In the genomic region with DNA sequence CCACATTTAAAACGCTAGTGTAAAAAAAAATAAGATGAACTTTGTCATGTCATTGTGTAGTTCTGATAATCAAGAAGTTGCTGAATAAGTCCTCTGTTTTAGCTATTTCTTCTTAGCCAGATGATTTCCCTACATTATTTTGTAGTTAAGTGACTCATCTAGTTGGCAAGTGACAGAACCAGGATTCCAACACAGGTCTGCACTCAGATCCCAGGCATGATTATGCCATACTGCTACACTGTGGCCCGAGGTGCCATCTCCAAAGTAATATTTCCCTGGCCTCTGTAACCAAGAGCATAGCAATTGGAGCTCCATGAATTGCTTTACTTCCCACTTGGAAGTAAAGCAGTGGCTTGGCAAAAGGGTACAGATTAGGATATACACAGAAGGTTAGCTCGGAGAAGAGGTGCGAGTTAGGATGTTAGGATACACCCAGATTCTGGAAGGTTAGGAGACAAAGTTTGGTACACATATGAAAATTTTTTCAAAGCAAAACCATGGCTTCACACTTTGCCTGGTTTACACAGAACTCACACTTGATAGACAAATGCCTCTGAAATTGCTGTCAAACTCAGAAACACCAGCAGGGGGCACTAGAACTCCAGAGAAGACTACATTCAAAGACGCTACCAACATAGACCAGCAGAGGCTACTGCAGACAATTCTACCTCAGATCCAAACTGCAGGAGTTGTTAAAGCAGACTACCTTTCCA, we compare ENCODE assay signal across 9 cellular contexts. TPM values are rescaled to one million over a fixed set of nuclear protein-coding genes. Genes with fewer than 3 reads are reported as not detected.
A peak's percentile ranks its signal among the peaks of the same experiment; 100 is the strongest.
DNase-seq lines count a peak whose midpoint lies in the region; ATAC-seq and TF ChIP-seq lines count a peak whose summit lies in the region.
"Had no signal": no experiment of that assay in that cellular context is flagged by ENCODE, and none has a peak within 500 bp of the region (broad histone marks: within the 10 kb centered on the region; RNA-seq: fewer than 3 reads in every experiment).

No MANE protein-coding gene starts in this region.

- TF ChIP-seq CTCF in fibroblast of villous mesenchyme (IDR thresholded peaks at IDR 0.05; ENCODE audit: insufficient read depth, low read depth, low read length) (peak; percentile 84), osteoblast (IDR thresholded peaks at IDR 0.05; ENCODE audit: extremely low read depth, low read depth, low read length) (peak; percentile 94), uterus (IDR thresholded peaks at IDR 0.05) (peak; percentile 71 to 97 (median 88))

- DNase-seq in DMS53 treated with DMSO at 0.1 percent for 48 hours (lab: John Stamatoyannopoulos, UW; ENCODE audit: unreplicated experiment) = peak; percentile 66
- DNase-seq in LHCN-M2 (ENCODE audit: low read depth) = peak; percentile 64
- DNase-seq in RPMI7951 (ENCODE audit: low read depth) = peak; percentile 55
- peak; percentile 24 for DNase-seq in activated T-helper 1 cell treated with Interleukin-2 at 50 U/mL for 16 hours (ENCODE audit: low read depth)
- DNase-seq in fibroblast of villous mesenchyme (ENCODE audit: low read depth) = peak; percentile 81
- DNase-seq in osteoblast (ENCODE audit: insufficient read length, low spot score, missing footprints) = peak; percentile 71
- peak; percentile 58 to 82 for DNase-seq in uterus

- no peaks in the 10 kb centered on the region for H3K9me3 ChIP-seq in osteoblast (ENCODE audit: low read depth, low read length)
- no peaks in the 10 kb centered on the region for H3K9me3 ChIP-seq in uterus

- peak overlapping the region; percentile 18 for H3K4me2 ChIP-seq in osteoblast (ENCODE audit: insufficient read depth, low read length)

- H3K79me2 ChIP-seq in osteoblast (ENCODE audit: insufficient read depth, low read length) = no peaks in the 10 kb centered on the region

- H4K20me1 ChIP-seq in osteoblast (ENCODE audit: insufficient read depth, low read length) = no peaks in the 10 kb centered on the region

- no peaks in the 10 kb centered on the region for H3K36me3 ChIP-seq in osteoblast (ENCODE audit: insufficient read depth, low read length)
- H3K36me3 ChIP-seq in uterus = no peaks in the 10 kb centered on the region

- H3K4me1 ChIP-seq in osteoblast (ENCODE audit: insufficient read depth, low read length) (peaks cover 16% of the 10 kb centered on the region), uterus (no peaks in the 10 kb centered on the region)

- no peak for TF ChIP-seq POLR2A in uterus (IDR thresholded peaks at IDR 0.05)

- intact Hi-C loops in uterus (cut with DNase I; ENCODE audit: low total_unique reads) = loop anchor here (5.0 kb wide), 1 partner anchor 82 kb away; no protein-coding TSS in a partner anchor

- H3K4me3 ChIP-seq in fibroblast of villous mesenchyme (ENCODE audit: low read depth, low read length) (no peak overlapping the region), osteoblast (ENCODE audit: insufficient read depth, low read length) (no peak overlapping the region), uterus (no peak overlapping the region)

- H3K27me3 ChIP-seq in osteoblast (ENCODE audit: insufficient read depth, low read length) (no peaks in the 10 kb centered on the region), uterus (no peaks in the 10 kb centered on the region)

- ATAC-seq in GM21723 (IDR thresholded peaks at IDR 0.05; ENCODE audit: unreplicated experiment) = peak; percentile 66

- H2AFZ ChIP-seq in osteoblast (ENCODE audit: low read length) = no peak overlapping the region

- H3K27ac ChIP-seq in osteoblast (ENCODE audit: low read depth, low read length) (peak overlapping the region; percentile 8), uterus (peak overlapping the region; percentile 45 to 57)

RNA-seq across cellular contexts. Expression of gene SRPX2, which starts 41.4 kb away (rescaled TPM):
- total RNA-seq in LHCN-M2 (2014; rRNA removed) (62.8 and 74.5 TPM in 2 replicates), fibroblast of villous mesenchyme (44.1 and 66.1 TPM in 2 replicates), osteoblast (36.9 and 38.6 TPM in 2 replicates), uterus (10 to 100 TPM in 2 of 4 donors, 1 to 10 TPM in 2; 7.4 to 23.8 (median 15.1) TPM)
- polyA plus RNA-seq in LHCN-M2 (2012) = 59.1 TPM
- total RNA-seq in RPMI7951 (2014; rRNA removed; shearing (Covaris generic)) = 7.7 and 11.0 TPM in 2 replicates
- total RNA-seq: mononuclear cell had no signal

RNA-seq across cellular contexts. Expression of gene SYTL4, which starts 46.5 kb away (rescaled TPM):
- total RNA-seq in LHCN-M2 (2014; rRNA removed) (2.7 and 3.2 TPM in 2 replicates), fibroblast of villous mesenchyme (4.3 and 32.9 TPM in 2 replicates), osteoblast (2.9 TPM in 2 replicates), uterus (100 to 1,000 TPM in 1 of 4 donors, 10 to 100 TPM in 3; 48.0 to 169 (median 83.8) TPM)
- 2.6 TPM for polyA plus RNA-seq in LHCN-M2 (2012)
- 0.88 and 1.3 TPM in 2 replicates for total RNA-seq in RPMI7951 (2014; rRNA removed; shearing (Covaris generic))

RNA-seq across cellular contexts. Expression of gene TSPAN6, which starts 48.8 kb away (rescaled TPM):
- total RNA-seq in LHCN-M2 (2014; rRNA removed) = 23.5 and 27.3 TPM in 2 replicates
- 19.9 TPM for polyA plus RNA-seq in LHCN-M2 (2012)
- 19.7 and 24.2 TPM in 2 replicates for total RNA-seq in RPMI7951 (2014; rRNA removed; shearing (Covaris generic))
- 30.0 and 44.5 TPM in 2 replicates for total RNA-seq in fibroblast of villous mesenchyme
- total RNA-seq in osteoblast = 37.3 and 38.0 TPM in 2 replicates
- total RNA-seq in uterus = 10 to 100 TPM; 22.3 to 74.8 (median 27.5) TPM

Comparison
In these comparisons a context has a peak if more than half of its experiments do, and no peak if none do; other contexts are left out.
1. DNase-seq: peak in every context shown above with its lines; median percentile 81 in fibroblast of villous mesenchyme; 71 in osteoblast; 70 in uterus; 66 in DMS53 treated with DMSO at 0.1 percent for 48 hours; 64 in LHCN-M2; 55 in RPMI7951; 24 in activated T-helper 1 cell treated with Interleukin-2 at 50 U/mL for 16 hours.